In genomic region chr1:182720465-182720864, GRCh38 we compare ENCODE assay signal across 16 cellular contexts. TPM values are rescaled to one million over a fixed set of nuclear protein-coding genes. Genes with fewer than 3 reads are reported as not detected.
DNase-seq lines count a peak whose midpoint lies in the region; ATAC-seq, FAIRE-seq and TF ChIP-seq lines count a peak whose summit lies in the region.
"Had no signal": no experiment of that assay in that cellular context is flagged by ENCODE, and none has a peak within 500 bp of the region (broad histone marks: within the 10 kb centered on the region; RNA-seq: fewer than 3 reads in every experiment).

No MANE protein-coding gene starts in this region.

- H3K27ac Mint-ChIP-seq in activated CD8-positive, alpha-beta T cell treated with anti-CD3 and anti-CD28 coated beads for 36 hours = no peak overlapping the region
- H3K27ac Mint-ChIP-seq: CD4-positive, alpha-beta T cell; effector memory CD8-positive, alpha-beta T cell had no signal

- BruUV-seq in HCT116 (replicated peaks; lab: Mats Ljungman, UMichigan) = no TSS peak

- FAIRE-seq in bronchial epithelial cell (lab: Jason Lieb, UNC) = no peak

- H3K27ac ChIP-seq in HCT116 (ENCODE audit: low read depth, low read length) (no peak overlapping the region), liver (ENCODE audit: low read depth in 1 of 2, low read length in 2 of 2) (no peak overlapping the region)

- TF ChIP-seq RAD21 in HCT116 (IDR thresholded peaks at IDR 0.05; ENCODE audit: low read depth) = no peak
- TF ChIP-seq RAD21 in liver (IDR thresholded peaks at IDR 0.05) = no peak

- no peaks in the 10 kb centered on the region for H3K79me2 ChIP-seq in HCT116 (ENCODE audit: insufficient read depth, low read length)

- no peaks in the 10 kb centered on the region for H3K36me3 Mint-ChIP-seq in activated CD8-positive, alpha-beta T cell treated with anti-CD3 and anti-CD28 coated beads for 36 hours (ENCODE audit: low read depth)

- no peak for TF ChIP-seq POLR2A in HCT116 (IDR thresholded peaks at IDR 0.05; ENCODE audit: borderline replicate concordance, extremely low read depth, insufficient read depth, insufficient read length)

- 83% methylated on average over 2 of the region's 2 CpGs for WGBS in liver

- no peaks in the 10 kb centered on the region for H3K9me3 ChIP-seq in HCT116 (ENCODE audit: control insufficient read depth in 1 of 2, insufficient read depth in 1 of 2, low read depth in 1 of 2, low read length in 2 of 2)
- no peaks in the 10 kb centered on the region for H3K9me3 ChIP-seq in liver (ENCODE audit: control insufficient read depth in 4 of 4, low read length in 3 of 4)

- RAD21 ChIA-PET in HCT116 (lab: Charles Lee; ENCODE audit: low non-redundant PET in 1 of 2, low total read pairs in 2 of 2, uncharacterized antibody in 2 of 2, unreplicated experiment in 2 of 2) = no interaction called here

- H3K9me3 Mint-ChIP-seq in activated CD8-positive, alpha-beta T cell treated with anti-CD3 and anti-CD28 coated beads for 36 hours = no peaks in the 10 kb centered on the region
- H3K9me3 Mint-ChIP-seq: activated T-cell treated with anti-CD3 and anti-CD28 coated beads, Interleukin-2, amount 50 U/mL, for 4 hours; CD4-positive, alpha-beta T cell; effector memory CD8-positive, alpha-beta T cell had no signal

- H3K4me2 ChIP-seq in HCT116 (ENCODE audit: low read length) = no peak overlapping the region

- H4K20me1 ChIP-seq in HCT116 (ENCODE audit: insufficient read depth) = no peaks in the 10 kb centered on the region

- peaks cover 5% of the 10 kb centered on the region for H3K27me3 Mint-ChIP-seq in activated CD8-positive, alpha-beta T cell treated with anti-CD3 and anti-CD28 coated beads for 36 hours

- ATAC-seq in HCT116 = peak; percentile 92
- no peak for ATAC-seq in activated CD8-positive, alpha-beta T cell treated with anti-CD3 and anti-CD28 coated beads for 36 hours
- ATAC-seq: activated T-cell treated with anti-CD3 and anti-CD28 coated beads, Interleukin-2, amount 50 U/mL, for 4 hours; effector memory CD8-positive, alpha-beta T cell had no signal

- H3K36me3 ChIP-seq in HCT116 (ENCODE audit: control insufficient read depth in 1 of 2, insufficient read depth in 2 of 2, low read length in 2 of 2) (no peaks in the 10 kb centered on the region), bronchial epithelial cell (ENCODE audit: control insufficient read depth, insufficient read depth, low read length) (no peaks in the 10 kb centered on the region), liver (ENCODE audit: control insufficient read depth in 4 of 4, insufficient read depth in 3 of 4, low read depth in 1 of 4, low read length in 3 of 4) (no peaks in the 10 kb centered on the region)

- H3K4me3 Mint-ChIP-seq in activated CD8-positive, alpha-beta T cell treated with anti-CD3 and anti-CD28 coated beads for 36 hours = no peak overlapping the region
- H3K4me3 Mint-ChIP-seq: activated T-cell treated with anti-CD3 and anti-CD28 coated beads, Interleukin-2, amount 50 U/mL, for 4 hours; CD4-positive, alpha-beta T cell; effector memory CD8-positive, alpha-beta T cell had no signal

- TF ChIP-seq CTCF in AG09319 (IDR thresholded peaks at IDR 0.05; ENCODE audit: low read depth, low read length) = peak; percentile 22
- TF ChIP-seq CTCF in HCT116 (IDR thresholded peaks at IDR 0.05 in 2 of 3, conservative IDR thresholded peaks at IDR 0.05 in 1 of 3; ENCODE audit: borderline replicate concordance in 1 of 3, insufficient read depth in 1 of 3, low read depth in 2 of 3, low read length in 2 of 3) = peak in 2 of 3 experiments; percentile 47 to 59; a peak in 4 of 6 replicates
- TF ChIP-seq CTCF in bronchial epithelial cell (IDR thresholded peaks at IDR 0.05; ENCODE audit: insufficient read depth, low read length, severe bottlenecking) = peak; percentile 34
- peak; percentile 22 for TF ChIP-seq CTCF in liver (IDR thresholded peaks at IDR 0.05; ENCODE audit: low read depth, low read length, missing input control)
- TF ChIP-seq CTCF in activated CD8-positive, alpha-beta T cell treated with anti-CD3 and anti-CD28 coated beads for 36 hours (IDR thresholded peaks at IDR 0.05) = no peak

- H3K9ac ChIP-seq in HCT116 (ENCODE audit: low read length) (no peak overlapping the region), liver (ENCODE audit: low read depth in 1 of 2, low read length in 2 of 2) (no peak overlapping the region)

- H3K4me3 ChIP-seq in HCT116 (replicated peaks in 1 of 2; ENCODE audit: low read depth in 1 of 2, low read length in 2 of 2) = no peak overlapping the region
- H3K4me3 ChIP-seq in bronchial epithelial cell (ENCODE audit: low read depth, low read length) = no peak overlapping the region
- no peak overlapping the region for H3K4me3 ChIP-seq in liver (ENCODE audit: low read depth in 1 of 3, low read length in 3 of 3)

- intact Hi-C loops in HCT116 (cut with micrococcal nuclease) = no loop called here
- intact Hi-C loops in activated CD8-positive, alpha-beta T cell treated with anti-CD3 and anti-CD28 coated beads for 36 hours (cut with micrococcal nuclease) = no loop called here

- no peaks in the 10 kb centered on the region for H3K9me2 ChIP-seq in HCT116 (ENCODE audit: insufficient read depth)

- no peaks in the 10 kb centered on the region for H3K4me1 ChIP-seq in HCT116 (ENCODE audit: control insufficient read depth in 1 of 2, insufficient read depth in 2 of 2, low read length in 2 of 2)
- no peaks in the 10 kb centered on the region for H3K4me1 ChIP-seq in liver (ENCODE audit: control insufficient read depth in 4 of 4, insufficient read depth in 4 of 4, low read length in 3 of 4)

- no peaks in the 10 kb centered on the region for H3K27me3 ChIP-seq in HCT116 (ENCODE audit: insufficient read depth, low read length)
- no peaks in the 10 kb centered on the region for H3K27me3 ChIP-seq in bronchial epithelial cell (ENCODE audit: control insufficient read depth, insufficient read depth, low read length)
- no peaks in the 10 kb centered on the region for H3K27me3 ChIP-seq in liver (ENCODE audit: control insufficient read depth in 4 of 4, insufficient read depth in 4 of 4, low read length in 3 of 4)

- H3K4me1 Mint-ChIP-seq in activated CD8-positive, alpha-beta T cell treated with anti-CD3 and anti-CD28 coated beads for 36 hours (ENCODE audit: low read depth) = peaks cover 32% of the 10 kb centered on the region

- peak overlapping the region; percentile 50 for H2AFZ ChIP-seq in HCT116 (ENCODE audit: low read depth, low read length, poor library complexity, severe bottlenecking)

- POLR2A ChIA-PET in HCT116 (lab: Charles Lee) = no interaction called here
- POLR2A ChIA-PET in activated CD8-positive, alpha-beta T cell treated with anti-CD3 and anti-CD28 coated beads for 36 hours (lab: Charles Lee) = no interaction called here

- CTCF ChIA-PET in HCT116 (lab: Charles Lee) = interaction anchor here (0.7 to 1.2 kb wide), 2 partner anchors 9 to 104 kb away, joined by 3 read pairs; no protein-coding TSS in a partner anchor
- CTCF ChIA-PET in activated CD8-positive, alpha-beta T cell treated with anti-CD3 and anti-CD28 coated beads for 36 hours (lab: Charles Lee) = interaction anchor here (0.7 to 1.0 kb wide), 2 partner anchors 21 to 172 kb away, joined by 3 read pairs; no protein-coding TSS in a partner anchor

- no peak for DNase-seq in AG09319 (ENCODE audit: extremely low read depth, low read depth)
- peak; percentile 19 for DNase-seq in HCT116 (ENCODE audit: low read depth, low spot score)
- DNase-seq in bronchial epithelial cell (ENCODE audit: low read depth) = peak; percentile 15
- DNase-seq in activated naive CD4-positive, alpha-beta T cell treated with anti-CD3 and anti-CD28 coated beads, Interleukin-2, amount 50 U/mL, for 16 hours = no peak
- DNase-seq in NCI-H1436 (lab: John Stamatoyannopoulos, UW) = no peak
- no peak for DNase-seq in pons (ENCODE audit: low spot score)
- no peak for DNase-seq in activated CD8-positive, alpha-beta T cell treated with anti-CD3 and anti-CD28 coated beads for 36 hours
- DNase-seq: activated CD4-positive, CD25-positive, alpha-beta regulatory T cell; activated T-cell treated with anti-CD3 and anti-CD28 coated beads, Interleukin-2, amount 50 U/mL, for 4 hours; aorta; CD4-positive, alpha-beta T cell; effector memory CD8-positive, alpha-beta T cell; retina; stimulated activated CD4-positive, alpha-beta T cell treated with anti-CD3 and anti-CD28 coated beads, Interleukin-4, amount 100 ng/mL, for 4 hours; stimulated activated naive CD4-positive, alpha-beta T cell treated with Interleukin-2 at 50 U/mL for 16 hours had no signal

TF ChIP-seq in HCT116, 20 proteins besides CTCF, POLR2A, EP300 and RAD21:
- TF ChIP-seq, protein P1, sequence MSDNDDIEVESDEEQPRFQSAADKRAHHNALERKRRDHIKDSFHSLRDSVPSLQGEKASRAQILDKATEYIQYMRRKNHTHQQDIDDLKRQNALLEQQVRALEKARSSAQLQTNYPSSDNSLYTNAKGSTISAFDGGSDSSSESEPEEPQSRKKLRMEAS (IDR thresholded peaks at IDR 0.05) = 0 out of 2 replicates have a peak, but pooled peaks have one; percentile 15
- no peak for TF ChIP-seq POLR2AphosphoS5 (IDR thresholded peaks at IDR 0.05; ENCODE audit: low read depth, low read length)

RNA-seq across cellular contexts. Expression of gene RGS8, which starts 36.1 kb away (rescaled TPM):
- total RNA-seq in HCT116 (2021; ENCODE audit: unreplicated experiment) (not detected), bronchial epithelial cell (under 0.01 TPM in 1 of 2 replicates, not detected in the other), liver (under 1 TPM in 1 of 2 donors, not detected in 1; 0.05 TPM)
- not detected in 2 replicates for polyA plus RNA-seq in HCT116 (2012)
- not detected for polyA plus RNA-seq in liver
- total RNA-seq in activated CD8-positive, alpha-beta T cell treated with anti-CD3 and anti-CD28 coated beads for 36 hours = not detected
- total RNA-seq: activated T-cell treated with anti-CD3 and anti-CD28 coated beads, Interleukin-2, amount 50 U/mL, for 4 hours; CD4-positive, alpha-beta T cell had no signal
- polyA plus RNA-seq: aorta had no signal

Comparison
In these comparisons a context has a peak if more than half of its experiments do, and no peak if none do; other contexts are left out.
1. DNase-seq: peak in HCT116 (single experiment) and bronchial epithelial cell (single experiment); none in AG09319 (single experiment), activated naive CD4-positive, alpha-beta T cell treated with anti-CD3 and anti-CD28 coated beads, Interleukin-2, amount 50 U/mL, for 16 hours (single experiment), NCI-H1436 (single experiment), pons (single experiment) and activated CD8-positive, alpha-beta T cell treated with anti-CD3 and anti-CD28 coated beads for 36 hours (single experiment).